ENCODE assay signal across 19 cellular contexts in genomic region chr12:105355752-105356151, GRCh38. TPM values are rescaled to one million over a fixed set of nuclear protein-coding genes. Genes with fewer than 3 reads are reported as not detected.
DNase-seq lines count a peak whose midpoint lies in the region; ATAC-seq, FAIRE-seq and TF ChIP-seq lines count a peak whose summit lies in the region.
"Had no signal": no experiment of that assay in that cellular context is flagged by ENCODE, and none has a peak within 500 bp of the region (broad histone marks: within the 10 kb centered on the region; RNA-seq: fewer than 3 reads in every experiment).

No MANE protein-coding gene starts in this region.

- peaks cover 22% of the 10 kb centered on the region for H3K4me1 Mint-ChIP-seq in activated T-helper 17 cell treated with anti-CD3 and anti-CD28 coated beads, Interleukin-2, amount 50 U/mL, for 72 hours

- BruUV-seq in HepG2 (replicated peaks; lab: Mats Ljungman, UMichigan): no TSS peak
- no TSS peak for BruUV-seq in A673 (replicated peaks; lab: Mats Ljungman, UMichigan)

- H3K4me1 ChIP-seq in HepG2 (ENCODE audit: insufficient read depth, low read length) (peaks cover 13% of the 10 kb centered on the region), right lobe of liver (peaks cover 0 to 9% (median 0%) of the 10 kb centered on the region in 4 donors), gastroesophageal sphincter (no peaks in the 10 kb centered on the region), A673 (ENCODE audit: insufficient read depth, low read length, poor library complexity, severe bottlenecking) (no peaks in the 10 kb centered on the region)
- H3K4me1 ChIP-seq: transverse colon had no signal

- H3K36me3 Mint-ChIP-seq in activated T-helper 17 cell treated with anti-CD3 and anti-CD28 coated beads, Interleukin-2, amount 50 U/mL, for 72 hours (ENCODE audit: low read depth): no peaks in the 10 kb centered on the region

- DNase-seq in HepG2 (ENCODE audit: low spot score): peak; percentile 59
- no peak for DNase-seq in right lobe of liver
- no peak for DNase-seq in RKO (ENCODE audit: low spot score)
- DNase-seq in A673 (ENCODE audit: low spot score): no peak
- no peak for DNase-seq in NCI-H128 (lab: John Stamatoyannopoulos, UW; ENCODE audit: unreplicated experiment)
- DNase-seq: activated CD4-positive, alpha-beta memory T cell treated with anti-CD3 and anti-CD28 coated beads for 36 hours; activated naive CD4-positive, alpha-beta T cell treated with Interleukin-2 at 50 U/mL for 16 hours; cortex of kidney; DMS79; foreskin melanocyte; KBM-7; naive thymus-derived CD4-positive, alpha-beta T cell; NCI-H1930; T1000; transverse colon had no signal

- CTCF ChIA-PET in HepG2 (lab: Yijun Ruan, JAX; ENCODE audit: low intra/inter-chr PET ratio, low total read pairs): no interaction called here
- CTCF ChIA-PET in A673 (lab: Charles Lee): no interaction called here

- ATAC-seq in HepG2 (no peak), right lobe of liver (no peak), gastroesophageal sphincter (peak; percentile 31), GM18861 (IDR thresholded peaks at IDR 0.05; ENCODE audit: unreplicated experiment) (no peak)
- ATAC-seq in activated T-helper 17 cell treated with anti-CD3 and anti-CD28 coated beads, Interleukin-2, amount 50 U/mL, for 72 hours (replicated peaks): no peak
- ATAC-seq: naive thymus-derived CD4-positive, alpha-beta T cell had no signal

- H3K27ac ChIP-seq in HepG2 (ENCODE audit: extremely low read length, insufficient read depth, low read length) (no peak overlapping the region), right lobe of liver (no peak overlapping the region), gastroesophageal sphincter (no peak overlapping the region), A673 (ENCODE audit: low read depth, low read length, poor library complexity, severe bottlenecking) (no peak overlapping the region)
- H3K27ac ChIP-seq: transverse colon had no signal

- POLR2A ChIA-PET in HepG2 (lab: Yijun Ruan, JAX) (no interaction called here), A673 (lab: Charles Lee; ENCODE audit: low non-redundant PET) (no interaction called here)

- no peak overlapping the region for H3K9ac ChIP-seq in HepG2 (ENCODE audit: insufficient read depth, low read depth, low read length)

- TF ChIP-seq RAD21 in HepG2 (CRISPR knock-in tag; IDR thresholded peaks at IDR 0.05): no peak

- H3K9me3 Mint-ChIP-seq in activated T-helper 17 cell treated with anti-CD3 and anti-CD28 coated beads, Interleukin-2, amount 50 U/mL, for 72 hours: no peaks in the 10 kb centered on the region
- H3K9me3 Mint-ChIP-seq: activated CD4-positive, alpha-beta memory T cell treated with anti-CD3 and anti-CD28 coated beads for 36 hours had no signal

- intact Hi-C loops in HepG2 (cut with micrococcal nuclease; ENCODE audit: unreplicated experiment) (no loop called here), right lobe of liver (cut with DNase I) (no loop called here), A673 (cut with micrococcal nuclease; ENCODE audit: unreplicated experiment) (no loop called here)

- H3K27ac Mint-ChIP-seq in activated T-helper 17 cell treated with anti-CD3 and anti-CD28 coated beads, Interleukin-2, amount 50 U/mL, for 72 hours: peak overlapping the region; percentile 48
- H3K27ac Mint-ChIP-seq: activated CD4-positive, alpha-beta memory T cell treated with anti-CD3 and anti-CD28 coated beads for 36 hours; naive thymus-derived CD4-positive, alpha-beta T cell had no signal

- no peaks in the 10 kb centered on the region for H4K20me1 ChIP-seq in HepG2 (ENCODE audit: insufficient read depth, low read length)

- no peak for TF ChIP-seq EP300 in HepG2 (IDR thresholded peaks at IDR 0.05; ENCODE audit: low read depth in 2 of 2, low read length in 2 of 2)
- no peak for TF ChIP-seq EP300 in HepG2 (CRISPR knock-in tag; IDR thresholded peaks at IDR 0.05; ENCODE audit: borderline replicate concordance)
- no peak for TF ChIP-seq EP300 in gastroesophageal sphincter (IDR thresholded peaks at IDR 0.05)

- no peak overlapping the region for H3K4me2 ChIP-seq in HepG2 (ENCODE audit: low read depth, low read length)

- H3K27me3 ChIP-seq in HepG2 (ENCODE audit: control insufficient read depth in 1 of 2, insufficient read depth in 2 of 2, low read length in 2 of 2) (no peaks in the 10 kb centered on the region), right lobe of liver (no peaks in the 10 kb centered on the region), gastroesophageal sphincter (no peaks in the 10 kb centered on the region), A673 (replicated peaks; ENCODE audit: insufficient read depth, low read depth, low read length, poor library complexity) (no peaks in the 10 kb centered on the region)
- H3K27me3 ChIP-seq: transverse colon had no signal

- no peak overlapping the region for H2AFZ ChIP-seq in HepG2 (ENCODE audit: low read length)

- H3K4me3 ChIP-seq in HepG2 (replicated peaks in 1 of 3; ENCODE audit: insufficient read depth in 1 of 3, low read depth in 2 of 3, low read length in 3 of 3): no peak overlapping the region
- no peak overlapping the region for H3K4me3 ChIP-seq in right lobe of liver
- no peak overlapping the region for H3K4me3 ChIP-seq in gastroesophageal sphincter
- H3K4me3 ChIP-seq in A673 (ENCODE audit: low read depth, low read length, poor library complexity, severe bottlenecking): no peak overlapping the region
- H3K4me3 ChIP-seq: transverse colon had no signal

- TF ChIP-seq CTCF in HepG2 (CRISPR knock-in tag; IDR thresholded peaks at IDR 0.05) (no peak), right lobe of liver (IDR thresholded peaks at IDR 0.05) (no peak), gastroesophageal sphincter (IDR thresholded peaks at IDR 0.05) (no peak), A673 (conservative IDR thresholded peaks at IDR 0.05; ENCODE audit: low read depth, low read length) (no peak)

- H3K79me2 ChIP-seq in HepG2 (ENCODE audit: insufficient read depth, low read length): no peaks in the 10 kb centered on the region

- H3K36me3 ChIP-seq in HepG2 (replicated peaks in 1 of 2; ENCODE audit: control insufficient read depth in 1 of 2, insufficient read depth in 2 of 2, low read length in 2 of 2): no peaks in the 10 kb centered on the region
- no peaks in the 10 kb centered on the region for H3K36me3 ChIP-seq in right lobe of liver
- no peaks in the 10 kb centered on the region for H3K36me3 ChIP-seq in gastroesophageal sphincter
- no peaks in the 10 kb centered on the region for H3K36me3 ChIP-seq in A673 (ENCODE audit: insufficient read depth, low read length, poor library complexity, severe bottlenecking)
- H3K36me3 ChIP-seq: transverse colon had no signal

- no peak overlapping the region for H3K4me3 Mint-ChIP-seq in activated T-helper 17 cell treated with anti-CD3 and anti-CD28 coated beads, Interleukin-2, amount 50 U/mL, for 72 hours
- H3K4me3 Mint-ChIP-seq: activated CD4-positive, alpha-beta memory T cell treated with anti-CD3 and anti-CD28 coated beads for 36 hours; naive thymus-derived CD4-positive, alpha-beta T cell had no signal

- in situ Hi-C loops in HepG2 (cut with HindIII; ENCODE audit: extremely low pct_ligation_motif_present, low pct_unique_long_range_greater_than_20kb): no loop called here

- H3K9me3 ChIP-seq in HepG2 (ENCODE audit: low read length): no peaks in the 10 kb centered on the region
- H3K9me3 ChIP-seq in right lobe of liver: no peaks in the 10 kb centered on the region
- no peaks in the 10 kb centered on the region for H3K9me3 ChIP-seq in gastroesophageal sphincter
- no peaks in the 10 kb centered on the region for H3K9me3 ChIP-seq in A673 (ENCODE audit: low read depth, low read length, poor library complexity, severe bottlenecking)
- H3K9me3 ChIP-seq: transverse colon had no signal

- FAIRE-seq in HepG2 (lab: Jason Lieb, UNC): no peak
- FAIRE-seq: keratinocyte had no signal

- no peaks in the 10 kb centered on the region for H3K27me3 Mint-ChIP-seq in activated T-helper 17 cell treated with anti-CD3 and anti-CD28 coated beads, Interleukin-2, amount 50 U/mL, for 72 hours
- H3K27me3 Mint-ChIP-seq: activated CD4-positive, alpha-beta memory T cell treated with anti-CD3 and anti-CD28 coated beads for 36 hours; naive thymus-derived CD4-positive, alpha-beta T cell had no signal

- TF ChIP-seq POLR2A in HepG2 (IDR thresholded peaks at IDR 0.05; ENCODE audit: insufficient read depth in 1 of 2, low read depth in 2 of 2, low read length in 2 of 2) (no peak), right lobe of liver (IDR thresholded peaks at IDR 0.05) (no peak), gastroesophageal sphincter (IDR thresholded peaks at IDR 0.05) (no peak)

TF ChIP-seq in HepG2, 621 proteins besides CTCF, POLR2A, EP300 and RAD21 (continues in another document):
- 0 out of 2 replicates have a peak, but pooled peaks have one; percentile 19 for TF ChIP-seq TCF7 (IDR thresholded peaks at IDR 0.05; ENCODE audit: low read depth)

RNA-seq across cellular contexts. Expression of gene C12orf75, which starts 25.3 kb away (rescaled TPM):
- total RNA-seq in HepG2 (2016; rRNA removed; fragmentation: Illumina TruSeq; extraction: Trizol) (10.1 and 16.1 TPM in 2 replicates), right lobe of liver (1 to 10 TPM; 1.3 to 5.5 (median 2.7) TPM), gastroesophageal sphincter (1 to 10 TPM in 3 of 4 donors, not detected in 1; 1.9 to 4.3 (median 2.2) TPM), A673 (2021) (46.0 and 47.4 TPM in 2 replicates)
- 71.1 and 82.2 TPM in 2 replicates for total RNA-seq in HepG2 (2016; cell fraction: cytosol; rRNA removed; fragmentation: Illumina TruSeq; extraction: Trizol; ENCODE audit: low read depth)
- 8.9 and 15.8 TPM in 2 replicates for total RNA-seq in HepG2 (2016; cell fraction: insoluble cytoplasmic fraction; rRNA removed; fragmentation: Illumina TruSeq; extraction: Trizol)
- total RNA-seq in HepG2 (2016; cell fraction: membrane; rRNA removed; fragmentation: Illumina TruSeq; extraction: Trizol): 64.7 and 80.3 TPM in 2 replicates
- 6.3 and 7.4 TPM in 2 replicates for total RNA-seq in HepG2 (2016; cell fraction: nucleus; rRNA removed; fragmentation: Illumina TruSeq; extraction: Trizol)
- polyA plus RNA-seq in HepG2 (2011; rRNA removed): 13.2 and 19.8 TPM in 2 replicates
- 8.5 and 10.3 TPM in 2 replicates for polyA plus RNA-seq in HepG2 (2011; cell fraction: cytosol; rRNA removed)
- polyA plus RNA-seq in HepG2 (2011; cell fraction: nucleus; rRNA removed): 2.6 and 4.3 TPM in 2 replicates
- 8.8 and 19.4 TPM in 2 replicates for polyA plus RNA-seq in HepG2 (2012)
- polyA plus RNA-seq in HepG2 (2016; cell fraction: cytosol; fragmentation: Illumina TruSeq; extraction: Trizol; ENCODE audit: low read depth): 130 and 134 TPM in 2 replicates
- 14.7 and 17.0 TPM in 2 replicates for polyA plus RNA-seq in HepG2 (2016; cell fraction: insoluble cytoplasmic fraction; fragmentation: Illumina TruSeq; extraction: Trizol; ENCODE audit: low read depth)
- polyA plus RNA-seq in HepG2 (2016; cell fraction: membrane; fragmentation: Illumina TruSeq; extraction: Trizol; ENCODE audit: low read depth): 83.7 and 94.5 TPM in 2 replicates
- 9.2 and 11.9 TPM in 2 replicates for polyA plus RNA-seq in HepG2 (2016; cell fraction: nucleus; fragmentation: Illumina TruSeq; extraction: Trizol; ENCODE audit: insufficient read depth, low read depth)
- polyA minus RNA-seq in HepG2 (2011; rRNA and poly(A)+ RNA removed; ENCODE audit: low replicate concordance): 1.1 and 5.6 TPM in 2 replicates
- polyA minus RNA-seq in HepG2 (2011; cell fraction: cytosol; rRNA and poly(A)+ RNA removed): 3.3 and 8.6 TPM in 2 replicates
- 5.2 and 6.8 TPM in 2 replicates for polyA minus RNA-seq in HepG2 (2011; cell fraction: nucleus; rRNA and poly(A)+ RNA removed)
- total RNA-seq in activated T-helper 17 cell treated with anti-CD3 and anti-CD28 coated beads, Interleukin-2, amount 50 U/mL, for 72 hours: 100 to 1,000 TPM in 1 of 2 donors, 10 to 100 TPM in 1; 42.0 to 102 TPM
